9 cellular contexts compared by ENCODE assay signal in the genomic region with DNA sequence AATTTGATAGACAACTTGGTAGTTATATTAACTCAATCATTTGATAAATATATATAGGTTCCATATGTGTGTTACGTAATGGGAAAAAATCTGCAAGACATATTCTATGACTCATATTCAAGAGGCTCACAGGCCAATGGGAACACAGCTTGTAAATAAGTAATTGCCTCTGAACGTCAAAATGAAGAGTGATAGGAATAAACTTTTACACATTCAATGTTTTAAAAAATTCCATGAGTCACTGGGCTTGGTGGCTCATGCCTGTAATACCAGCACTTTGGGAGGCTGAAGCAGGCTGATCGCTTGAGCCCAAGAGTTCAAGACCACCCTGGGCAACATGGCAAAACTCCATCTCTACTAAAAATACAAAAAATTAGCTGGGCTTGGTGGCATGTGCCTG.
DNase-seq lines count a peak whose midpoint lies in the region; ATAC-seq and TF ChIP-seq lines count a peak whose summit lies in the region.
"Had no signal": no experiment of that assay in that cellular context is flagged by ENCODE, and none has a peak within 500 bp of the region (broad histone marks: within the 10 kb centered on the region; RNA-seq: fewer than 3 reads in every experiment).

No MANE protein-coding gene starts in this region.

- TF ChIP-seq POLR2A in HCT116 (IDR thresholded peaks at IDR 0.05; ENCODE audit: borderline replicate concordance, extremely low read depth, insufficient read depth, insufficient read length) (no peak), suprapubic skin (IDR thresholded peaks at IDR 0.05) (no peak)

- no peaks in the 10 kb centered on the region for H3K9me2 ChIP-seq in HCT116 (ENCODE audit: insufficient read depth)

- H3K79me2 ChIP-seq in HCT116 (ENCODE audit: insufficient read depth, low read length), result no peaks in the 10 kb centered on the region

- H3K4me1 ChIP-seq in HCT116 (ENCODE audit: control insufficient read depth in 1 of 2, insufficient read depth in 2 of 2, low read length in 2 of 2) (peaks cover 10 to 20% of the 10 kb centered on the region in 2 experiments), RWPE2 (ENCODE audit: insufficient read depth, poor library complexity, severe bottlenecking) (peaks cover 16% of the 10 kb centered on the region), suprapubic skin (no peaks in the 10 kb centered on the region), ascending aorta (no peaks in the 10 kb centered on the region)

- H4K20me1 ChIP-seq in HCT116 (ENCODE audit: insufficient read depth), result no peaks in the 10 kb centered on the region

- peak overlapping the region; percentile 57 for H2AFZ ChIP-seq in HCT116 (ENCODE audit: low read depth, low read length, poor library complexity, severe bottlenecking)

- TF ChIP-seq EP300 in suprapubic skin (IDR thresholded peaks at IDR 0.05), result no peak

- H3K4me3 ChIP-seq in HCT116 (replicated peaks in 1 of 2; ENCODE audit: low read depth in 1 of 2, low read length in 2 of 2) (no peak overlapping the region), RWPE2 (ENCODE audit: severe bottlenecking) (no peak overlapping the region), fibroblast of mammary gland (ENCODE audit: control insufficient read depth, low read depth, low read length) (no peak overlapping the region), suprapubic skin (no peak overlapping the region), ascending aorta (no peak overlapping the region)
- H3K4me3 ChIP-seq: ovary had no signal

- 55% methylated on average over 3 of the region's 3 CpGs for WGBS in suprapubic skin

- H3K27me3 ChIP-seq in HCT116 (ENCODE audit: insufficient read depth, low read length) (no peaks in the 10 kb centered on the region), RWPE2 (ENCODE audit: insufficient read depth, poor library complexity, severe bottlenecking) (no peaks in the 10 kb centered on the region), suprapubic skin (no peaks in the 10 kb centered on the region), ascending aorta (no peaks in the 10 kb centered on the region)
- H3K27me3 ChIP-seq: ovary had no signal

- H3K27ac ChIP-seq in HCT116 (ENCODE audit: low read depth, low read length) (peak overlapping the region; percentile 61), RWPE2 (ENCODE audit: poor library complexity, severe bottlenecking) (peak overlapping the region; percentile 98), suprapubic skin (peak overlapping the region; percentile 27), ascending aorta (no peak overlapping the region)
- H3K27ac ChIP-seq: ovary had no signal

- POLR2A ChIA-PET in HCT116 (lab: Charles Lee), result no interaction called here

- ATAC-seq in HCT116 (no peak), RWPE2 (ENCODE audit: low read depth) (peak; percentile 70), left colon (no peak)

- H3K9me3 ChIP-seq in HCT116 (ENCODE audit: control insufficient read depth in 1 of 2, insufficient read depth in 1 of 2, low read depth in 1 of 2, low read length in 2 of 2) (no peaks in the 10 kb centered on the region; a peak in 1 of 4 replicates), RWPE2 (ENCODE audit: severe bottlenecking) (no peaks in the 10 kb centered on the region), suprapubic skin (no peaks in the 10 kb centered on the region), ascending aorta (no peaks in the 10 kb centered on the region)
- H3K9me3 ChIP-seq: ovary had no signal

- H3K36me3 ChIP-seq in HCT116 (ENCODE audit: control insufficient read depth in 1 of 2, insufficient read depth in 2 of 2, low read length in 2 of 2) (0 out of 4 replicates have a peak, but pooled peaks cover 0 to 6% of the 10 kb centered on the region in 2 experiments), RWPE2 (ENCODE audit: low read depth) (no peaks in the 10 kb centered on the region), suprapubic skin (no peaks in the 10 kb centered on the region), ascending aorta (no peaks in the 10 kb centered on the region)
- H3K36me3 ChIP-seq: ovary had no signal

- TF ChIP-seq RAD21 in HCT116 (IDR thresholded peaks at IDR 0.05; ENCODE audit: low read depth), result no peak

- TF ChIP-seq CTCF in HCT116 (IDR thresholded peaks at IDR 0.05 in 2 of 3, conservative IDR thresholded peaks at IDR 0.05 in 1 of 3; ENCODE audit: borderline replicate concordance in 1 of 3, insufficient read depth in 1 of 3, low read depth in 2 of 3, low read length in 2 of 3) (no peak), RWPE2 (IDR thresholded peaks at IDR 0.05; ENCODE audit: poor library complexity, severe bottlenecking) (no peak), fibroblast of mammary gland (conservative IDR thresholded peaks at IDR 0.05; ENCODE audit: control insufficient read depth, insufficient read depth, low read depth, low read length) (no peak), suprapubic skin (IDR thresholded peaks at IDR 0.05) (no peak), ascending aorta (IDR thresholded peaks at IDR 0.05) (no peak)

- peak overlapping the region; percentile 23; the same call in 1 of the 2 replicates for H3K4me2 ChIP-seq in HCT116 (ENCODE audit: low read length)

- RAD21 ChIA-PET in HCT116 (lab: Charles Lee; ENCODE audit: low non-redundant PET in 1 of 2, low total read pairs in 2 of 2, uncharacterized antibody in 2 of 2, unreplicated experiment in 2 of 2), result no interaction called here

- CTCF ChIA-PET in HCT116 (lab: Charles Lee), result no interaction called here

- intact Hi-C loops in HCT116 (cut with micrococcal nuclease) (no loop called here), ascending aorta (cut with DNase I) (no loop called here), left colon (cut with DNase I, micrococcal nuclease) (no loop called here)

- BruUV-seq in HCT116 (replicated peaks; lab: Mats Ljungman, UMichigan), result no TSS peak

- H3K9ac ChIP-seq in HCT116 (ENCODE audit: low read length), result no peak overlapping the region

- DNase-seq in HCT116 (ENCODE audit: low read depth, low spot score) (peak; percentile 53), RWPE2 (ENCODE audit: low spot score) (no peak), fibroblast of mammary gland (ENCODE audit: low read depth) (peak; percentile 98), suprapubic skin (ENCODE audit: low spot score in 2 of 2) (no peak), NCI-H2081 treated with DMSO at 0.1 percent for 48 hours (lab: John Stamatoyannopoulos, UW) (no peak), ascending aorta (ENCODE audit: low spot score in 2 of 2) (no peak), left colon (no peak)
- DNase-seq: NCI-H510A, ovary had no signal

TF ChIP-seq in HCT116, 20 proteins besides CTCF, POLR2A, EP300 and RAD21:
- TF ChIP-seq FOSL1 (IDR thresholded peaks at IDR 0.05; ENCODE audit: low read depth) (peak; percentile 22; the same call in 1 of the 2 replicates), ZNF274 (IDR thresholded peaks at IDR 0.05; ENCODE audit: low read depth, low read length) (no peak)
TF ChIP-seq in HCT116: peak in this region for 1.

Comparison
In these comparisons a context has a peak if more than half of its experiments do, and no peak if none do; other contexts are left out.
1. DNase-seq: peak in HCT116 (single experiment) and fibroblast of mammary gland (single experiment); none in RWPE2 (single experiment), suprapubic skin (0 of 2), NCI-H2081 treated with DMSO at 0.1 percent for 48 hours (single experiment), ascending aorta (0 of 2) and left colon (0 of 2).
2. H3K27ac ChIP-seq: peak in HCT116 (single experiment), RWPE2 (single experiment) and suprapubic skin (single experiment); none in ascending aorta (0 of 2).